Comparison of ENCODE assay signal across 8 cellular contexts in genomic region chr1:167219194-167219593, GRCh38. TPM values are rescaled to one million over a fixed set of nuclear protein-coding genes. Genes with fewer than 3 reads are reported as not detected.
DNase-seq lines count a peak whose midpoint lies in the region; ATAC-seq and TF ChIP-seq lines count a peak whose summit lies in the region.

No MANE protein-coding gene starts in this region.

- no peak for ATAC-seq in GM19324 (IDR thresholded peaks at IDR 0.05; ENCODE audit: low FRiP score, unreplicated experiment)
- no peak for ATAC-seq in gastroesophageal sphincter
- ATAC-seq in HG03025 (IDR thresholded peaks at IDR 0.05; ENCODE audit: low FRiP score, unreplicated experiment): no peak

- TSS peak; percentile 71 for BruUV-seq in PC-9 (replicated peaks; lab: Mats Ljungman, UMichigan)

- H3F3A ChIP-seq in PC-9 (ENCODE audit: insufficient read depth, low read depth): peaks cover 20% of the 10 kb centered on the region

- H3K9me3 ChIP-seq in PC-9 (ENCODE audit: insufficient read depth, low read depth) (0 out of 2 replicates have a peak, but pooled peaks cover 5% of the 10 kb centered on the region), esophagus muscularis mucosa (no peaks in the 10 kb centered on the region), skeletal muscle tissue (ENCODE audit: control insufficient read depth in 3 of 3, low read length in 3 of 3) (no peaks in the 10 kb centered on the region), gastroesophageal sphincter (no peaks in the 10 kb centered on the region)

- peak; percentile 20 for DNase-seq in DMS53 (lab: John Stamatoyannopoulos, UW)
- no peak for DNase-seq in DMS53 treated with DMSO at 0.1 percent for 48 hours (lab: John Stamatoyannopoulos, UW; ENCODE audit: unreplicated experiment)
- no peak for DNase-seq in PC-9
- DNase-seq in esophagus muscularis mucosa (ENCODE audit: extremely low spot score): no peak

- intact Hi-C loops in PC-9 (cut with micrococcal nuclease; ENCODE audit: unreplicated experiment): no loop called here
- intact Hi-C loops in esophagus muscularis mucosa (cut with DNase I): loop anchor here (5.0 kb wide), 1 partner anchor 152 kb away; no protein-coding TSS in a partner anchor

- TF ChIP-seq EP300 in esophagus muscularis mucosa (IDR thresholded peaks at IDR 0.05) (no peak), gastroesophageal sphincter (IDR thresholded peaks at IDR 0.05) (no peak)

- H3K4me1 ChIP-seq in PC-9 (replicated peaks; ENCODE audit: insufficient read depth) (peaks cover 28% of the 10 kb centered on the region), esophagus muscularis mucosa (peaks cover 10 to 36% (median 27%) of the 10 kb centered on the region in 4 donors), skeletal muscle tissue (ENCODE audit: control insufficient read depth in 3 of 3, insufficient read depth in 3 of 3, low read length in 3 of 3) (peaks cover 8 to 15% (median 15%) of the 10 kb centered on the region in 3 donors), gastroesophageal sphincter (peaks cover 5 to 34% (median 10%) of the 10 kb centered on the region in 3 donors)

- H2AFZ ChIP-seq in PC-9: peak overlapping the region; percentile 78

- POLR2A ChIA-PET in PC-9 (lab: Charles Lee; ENCODE audit: unreplicated experiment): interaction anchor here (0.6 to 0.8 kb wide), 4 partner anchors 14 to 708 kb away, joined by 3 to 7 read pairs (median 4); partner anchors contain the start of gene CREG1

- no peaks in the 10 kb centered on the region for H3K9me2 ChIP-seq in PC-9 (ENCODE audit: insufficient read depth)

- no peaks in the 10 kb centered on the region for H4K20me1 ChIP-seq in PC-9 (ENCODE audit: insufficient read depth)

- H3K36me3 ChIP-seq in PC-9 (ENCODE audit: low read depth): no peaks in the 10 kb centered on the region
- no peaks in the 10 kb centered on the region for H3K36me3 ChIP-seq in esophagus muscularis mucosa
- H3K36me3 ChIP-seq in skeletal muscle tissue (ENCODE audit: control insufficient read depth in 3 of 3, insufficient read depth in 3 of 3, low read length in 3 of 3): no peaks in the 10 kb centered on the region
- no peaks in the 10 kb centered on the region for H3K36me3 ChIP-seq in gastroesophageal sphincter

- CTCF ChIA-PET in PC-9 (lab: Charles Lee): interaction anchor here (0.6 to 1.4 kb wide), 2 partner anchors 46 to 145 kb away, joined by 3 to 10 read pairs; no protein-coding TSS in a partner anchor

- peak overlapping the region; percentile 85 to 93 (median 90) for H3K9ac ChIP-seq in skeletal muscle tissue (ENCODE audit: low read depth in 1 of 3, low read length in 3 of 3)

- no peaks in the 10 kb centered on the region for H3K27me3 ChIP-seq in PC-9 (ENCODE audit: insufficient read depth, low read depth)
- no peaks in the 10 kb centered on the region for H3K27me3 ChIP-seq in esophagus muscularis mucosa
- H3K27me3 ChIP-seq in skeletal muscle tissue (ENCODE audit: control insufficient read depth in 3 of 3, insufficient read depth in 3 of 3, low read length in 3 of 3): no peaks in the 10 kb centered on the region
- H3K27me3 ChIP-seq in gastroesophageal sphincter: no peaks in the 10 kb centered on the region

- TF ChIP-seq POLR2A in esophagus muscularis mucosa (IDR thresholded peaks at IDR 0.05; ENCODE audit: low read depth): no peak
- TF ChIP-seq POLR2A in gastroesophageal sphincter (IDR thresholded peaks at IDR 0.05): no peak

- peaks cover 24% of the 10 kb centered on the region for H3K79me2 ChIP-seq in PC-9 (ENCODE audit: low read depth)

- WGBS in esophagus muscularis mucosa: 39% methylated on average over 5 of the region's 5 CpGs
- WGBS in gastroesophageal sphincter (ENCODE audit: low coverage in 1 of 2), 2 donors: 34 to 44% methylated on average over 5 of the region's 5 CpGs

- peak overlapping the region; percentile 92 for H3K27ac ChIP-seq in PC-9
- peak overlapping the region; percentile 84 to 98 (median 96) for H3K27ac ChIP-seq in esophagus muscularis mucosa (replicated peaks in 1 of 4)
- no peak overlapping the region for H3K27ac ChIP-seq in skeletal muscle tissue (ENCODE audit: low read depth, low read length)
- H3K27ac ChIP-seq in gastroesophageal sphincter: peak overlapping the region in 2 of 4 donors; percentile 93 to 96

- peak overlapping the region; percentile 94 for H3K4me2 ChIP-seq in PC-9

- TF ChIP-seq CTCF in PC-9 (conservative IDR thresholded peaks at IDR 0.05) (no peak), esophagus muscularis mucosa (IDR thresholded peaks at IDR 0.05) (no peak), gastroesophageal sphincter (IDR thresholded peaks at IDR 0.05) (no peak)

- H3K4me3 ChIP-seq in PC-9 (peak overlapping the region; percentile 59), esophagus muscularis mucosa (peak overlapping the region; percentile 91 to 98 (median 94)), skeletal muscle tissue (ENCODE audit: low read length in 3 of 3) (peak overlapping the region; percentile 79 to 98 (median 95)), gastroesophageal sphincter (peak overlapping the region in 1 of 2 donors; percentile 71)

RNA-seq across cellular contexts. Expression of gene POU2F1, which starts 1.5 kb away (rescaled TPM):
- total RNA-seq in PC-9 (2021) (16.6 and 28.5 TPM in 2 replicates), esophagus muscularis mucosa (10 to 100 TPM in 2 of 4 donors, 1 to 10 TPM in 2; 7.3 to 13.4 (median 10.4) TPM), skeletal muscle tissue (11.5 TPM), gastroesophageal sphincter (10 to 100 TPM in 2 of 4 donors, 1 to 10 TPM in 2; 8.0 to 15.7 (median 10.2) TPM)
